ENCODE assay signal across 8 cellular contexts in genomic region chr17:73343168-73343634, GRCh38. TPM values are rescaled to one million over a fixed set of nuclear protein-coding genes. Genes with fewer than 3 reads are reported as not detected.
DNase-seq lines count a peak whose midpoint lies in the region; ATAC-seq and TF ChIP-seq lines count a peak whose summit lies in the region.

No MANE protein-coding gene starts in this region.

- H3K4me3 ChIP-seq in AG10803 (ENCODE audit: low read length) (peak overlapping the region; percentile 28), fibroblast of lung (replicated peaks in 1 of 4; ENCODE audit: control extremely low read depth in 1 of 4, insufficient read depth in 1 of 4, low read depth in 3 of 4, low read length in 4 of 4) (peak overlapping the region in 1 of 4 experiments; percentile 34), neuronal stem cell (ENCODE audit: low read length in 2 of 2) (peak overlapping the region in 1 of 2 donors; percentile 10)

- peak overlapping the region; percentile 38 for H3K4me2 ChIP-seq in fibroblast of lung (ENCODE audit: extremely low read depth, insufficient read depth, low read length)
- peak overlapping the region; percentile 42 for H3K4me2 ChIP-seq in neuronal stem cell (ENCODE audit: insufficient read depth, low read length, poor library complexity, severe bottlenecking)

- H3K4me1 ChIP-seq in fibroblast of lung (ENCODE audit: control insufficient read depth, extremely low read depth, insufficient read depth, low read length), result peaks cover 31% of the 10 kb centered on the region
- H3K4me1 ChIP-seq in neuronal stem cell (ENCODE audit: control insufficient read depth in 2 of 2, insufficient read depth in 1 of 2, low read depth in 1 of 2, low read length in 2 of 2), result peaks cover 30 to 32% of the 10 kb centered on the region in 2 donors

- H3K9ac ChIP-seq in fibroblast of lung (ENCODE audit: insufficient read depth, low read length) (no peak overlapping the region), neuronal stem cell (ENCODE audit: low read depth, low read length, poor library complexity) (no peak overlapping the region)

- no peak overlapping the region for H4K8ac ChIP-seq in neuronal stem cell (ENCODE audit: low read depth, low read length)

- CTCF ChIA-PET in activated CD4-positive, alpha-beta T cell treated with anti-CD3 and anti-CD28 coated beads, Interleukin-2, amount 10 ng/mL, durations not matched to agents 7 days and 5 days (lab: Charles Lee), result interaction anchor here (1.6 kb wide), 1 partner anchor 22 kb away, joined by 5 read pairs; no protein-coding TSS in a partner anchor

- peak overlapping the region; percentile 82 for H2BK12ac ChIP-seq in neuronal stem cell (ENCODE audit: low read length)

- H3K36me3 Mint-ChIP-seq in activated CD4-positive, alpha-beta T cell treated with anti-CD3 and anti-CD28 coated beads, Interleukin-2, amount 10 ng/mL, durations not matched to agents 7 days and 5 days (ENCODE audit: low read depth), result no peaks in the 10 kb centered on the region
- H3K36me3 Mint-ChIP-seq in effector memory CD8-positive, alpha-beta T cell (ENCODE audit: insufficient read depth), result no peaks in the 10 kb centered on the region

- no peak overlapping the region for H2BK15ac ChIP-seq in neuronal stem cell (ENCODE audit: low read length)

- H3K4ac ChIP-seq in neuronal stem cell (ENCODE audit: low read length), result no peak overlapping the region

- H3K23ac ChIP-seq in neuronal stem cell (ENCODE audit: low read depth, low read length, poor library complexity), result no peak overlapping the region

- H3K14ac ChIP-seq in neuronal stem cell (ENCODE audit: low read length), result no peak overlapping the region

- no peaks in the 10 kb centered on the region for H3K27me3 Mint-ChIP-seq in activated CD4-positive, alpha-beta T cell treated with anti-CD3 and anti-CD28 coated beads, Interleukin-2, amount 10 ng/mL, durations not matched to agents 7 days and 5 days
- H3K27me3 Mint-ChIP-seq in effector memory CD8-positive, alpha-beta T cell, result peaks cover 12 to 54% of the 10 kb centered on the region in 2 donors

- POLR2A ChIA-PET in activated CD4-positive, alpha-beta T cell treated with anti-CD3 and anti-CD28 coated beads, Interleukin-2, amount 10 ng/mL, durations not matched to agents 7 days and 5 days (lab: Charles Lee), result interaction anchor here (0.6 kb wide), 1 partner anchor 637 kb away, joined by 3 read pairs; no protein-coding TSS in a partner anchor

- H3K18ac ChIP-seq in neuronal stem cell (ENCODE audit: low read length), result peak overlapping the region; percentile 95

- H2AK5ac ChIP-seq in neuronal stem cell (ENCODE audit: low read depth, low read length), result peak overlapping the region; percentile 93

- H3K27ac ChIP-seq in fibroblast of lung (ENCODE audit: insufficient read depth, low read length), result peak overlapping the region; percentile 27
- peak overlapping the region; percentile 100 for H3K27ac ChIP-seq in neuronal stem cell (replicated peaks; ENCODE audit: low read length)

- H3K27ac Mint-ChIP-seq in activated CD4-positive, alpha-beta T cell treated with anti-CD3 and anti-CD28 coated beads, Interleukin-2, amount 10 ng/mL, durations not matched to agents 7 days and 5 days, result no peak overlapping the region
- H3K27ac Mint-ChIP-seq in effector memory CD8-positive, alpha-beta T cell, result no peak overlapping the region

- H2BK120ac ChIP-seq in neuronal stem cell (ENCODE audit: low read depth, low read length), result peak overlapping the region; percentile 88

- H3K4me1 Mint-ChIP-seq in activated CD4-positive, alpha-beta T cell treated with anti-CD3 and anti-CD28 coated beads, Interleukin-2, amount 10 ng/mL, durations not matched to agents 7 days and 5 days, result peaks cover 3% of the 10 kb centered on the region
- no peaks in the 10 kb centered on the region for H3K4me1 Mint-ChIP-seq in effector memory CD8-positive, alpha-beta T cell (ENCODE audit: low read depth in 2 of 2)

- H3K4me3 Mint-ChIP-seq in activated CD4-positive, alpha-beta T cell treated with anti-CD3 and anti-CD28 coated beads, Interleukin-2, amount 10 ng/mL, durations not matched to agents 7 days and 5 days, result no peak overlapping the region
- no peak overlapping the region for H3K4me3 Mint-ChIP-seq in effector memory CD8-positive, alpha-beta T cell

- no peaks in the 10 kb centered on the region for H3K79me1 ChIP-seq in neuronal stem cell (ENCODE audit: low read depth, low read length)

- no peaks in the 10 kb centered on the region for H3K9me3 ChIP-seq in fibroblast of lung (ENCODE audit: control insufficient read depth, insufficient read depth, low read depth, low read length)
- no peaks in the 10 kb centered on the region for H3K9me3 ChIP-seq in neuronal stem cell (replicated peaks in 1 of 2; ENCODE audit: control insufficient read depth in 2 of 2, insufficient read depth in 1 of 2, low read depth in 1 of 2, low read length in 2 of 2)

- H3K9me3 Mint-ChIP-seq in activated CD4-positive, alpha-beta T cell treated with anti-CD3 and anti-CD28 coated beads, Interleukin-2, amount 10 ng/mL, durations not matched to agents 7 days and 5 days, result no peaks in the 10 kb centered on the region
- H3K9me3 Mint-ChIP-seq in effector memory CD8-positive, alpha-beta T cell, result no peaks in the 10 kb centered on the region

- peak; percentile 84 for DNase-seq in AG10803 (ENCODE audit: low read depth)
- peak; percentile 99 for DNase-seq in NCI-H524 (lab: John Stamatoyannopoulos, UW)
- DNase-seq in fibroblast of lung (ENCODE audit: low read depth in 2 of 2), result peak; percentile 84 to 86
- DNase-seq in neuronal stem cell (ENCODE audit: low spot score), result peak; percentile 95
- DNase-seq in stimulated activated naive CD4-positive, alpha-beta T cell treated with Interleukin-2 at 50 U/mL for 16 hours (lab: John Stamatoyannopoulos, UW), result no peak
- DNase-seq in activated CD4-positive, alpha-beta T cell treated with anti-CD3 and anti-CD28 coated beads, Interleukin-2, amount 10 ng/mL, durations not matched to agents 7 days and 5 days, result no peak
- no peak for DNase-seq in effector memory CD8-positive, alpha-beta T cell
- DNase-seq in DMS153 (lab: John Stamatoyannopoulos, UW), result no peak

- H4K91ac ChIP-seq in neuronal stem cell (ENCODE audit: low read depth, low read length, poor library complexity), result no peak overlapping the region

- no peaks in the 10 kb centered on the region for H3K79me2 ChIP-seq in fibroblast of lung (ENCODE audit: control insufficient read depth, insufficient read depth, low read length)

- no peak for ATAC-seq in effector memory CD8-positive, alpha-beta T cell (replicated peaks)

- no peaks in the 10 kb centered on the region for H3K36me3 ChIP-seq in fibroblast of lung (ENCODE audit: control insufficient read depth, insufficient read depth, low read length)
- peaks cover 4 to 13% of the 10 kb centered on the region in 2 donors for H3K36me3 ChIP-seq in neuronal stem cell (replicated peaks in 1 of 2; ENCODE audit: control insufficient read depth in 2 of 2, insufficient read depth in 2 of 2, low read length in 2 of 2)

- WGBS in neuronal stem cell (ENCODE audit: extremely low coverage in 2 of 2, insufficient read length in 2 of 2, insufficient replicate concordance in 1 of 2), 2 donors, result no CpG with 5 or more reads among the region's 17 CpGs

- H2AFZ ChIP-seq in fibroblast of lung (ENCODE audit: low read length) (peak overlapping the region; percentile 37), neuronal stem cell (ENCODE audit: low read length) (peak overlapping the region; percentile 62)

- H2BK5ac ChIP-seq in neuronal stem cell (ENCODE audit: low read length), result peak overlapping the region; percentile 97

- TF ChIP-seq CTCF in AG10803 (conservative IDR thresholded peaks at IDR 0.05; ENCODE audit: low read length) (no peak), fibroblast of lung (conservative IDR thresholded peaks at IDR 0.05 in 1 of 2, IDR thresholded peaks at IDR 0.05 in 1 of 2; ENCODE audit: low read depth in 1 of 2, low read length in 2 of 2) (no peak)

- no peaks in the 10 kb centered on the region for H4K20me1 ChIP-seq in fibroblast of lung (ENCODE audit: control insufficient read depth, extremely low read depth, insufficient read depth, low read length)

- H3K27me3 ChIP-seq in fibroblast of lung (ENCODE audit: control insufficient read depth, insufficient read depth, low read length) (no peaks in the 10 kb centered on the region), neuronal stem cell (ENCODE audit: control insufficient read depth in 3 of 3, insufficient read depth in 3 of 3, low read depth in 1 of 3, low read length in 3 of 3) (no peaks in the 10 kb centered on the region)

RNA-seq across cellular contexts. Expression of gene CDC42EP4, which starts 31.4 kb away (rescaled TPM):
- 31.3 and 34.2 TPM in 2 replicates for total RNA-seq in fibroblast of lung
- polyA plus RNA-seq in fibroblast of lung, result 16.9 and 20.9 TPM in 2 replicates
- polyA plus RNA-seq in fibroblast of lung (2012), result 24.2 and 28.9 TPM in 2 replicates
- polyA minus RNA-seq in fibroblast of lung (ENCODE audit: low replicate concordance), result 33.7 and 42.3 TPM in 2 replicates
- polyA plus RNA-seq in neuronal stem cell (2013, experiment 1 of 2), result 23.5 TPM
- polyA plus RNA-seq in neuronal stem cell (2013, experiment 2 of 2), result 23.9 TPM
- 1 to 10 TPM; 1.7 to 2.1 TPM for total RNA-seq in activated CD4-positive, alpha-beta T cell treated with anti-CD3 and anti-CD28 coated beads, Interleukin-2, amount 10 ng/mL, durations not matched to agents 7 days and 5 days

Comparison
In these comparisons a context has a peak if more than half of its experiments do, and no peak if none do; other contexts are left out.
1. DNase-seq: peak in AG10803 (single experiment), NCI-H524 (2 of 2), fibroblast of lung (2 of 2) and neuronal stem cell (single experiment); none in stimulated activated naive CD4-positive, alpha-beta T cell treated with Interleukin-2 at 50 U/mL for 16 hours (single experiment), activated CD4-positive, alpha-beta T cell treated with anti-CD3 and anti-CD28 coated beads, Interleukin-2, amount 10 ng/mL, durations not matched to agents 7 days and 5 days (single experiment), effector memory CD8-positive, alpha-beta T cell (0 of 3) and DMS153 (single experiment).
2. RNA of gene CDC42EP4, which starts 31.4 kb away (total RNA-seq): 31.3 to 34.2 TPM in fibroblast of lung; 1.7 to 2.1 TPM in activated CD4-positive, alpha-beta T cell treated with anti-CD3 and anti-CD28 coated beads, Interleukin-2, amount 10 ng/mL, durations not matched to agents 7 days and 5 days; every median in the first group is over 10 times any median in the second.